Comparison of ENCODE assay signal across 19 cellular contexts in the genomic region with DNA sequence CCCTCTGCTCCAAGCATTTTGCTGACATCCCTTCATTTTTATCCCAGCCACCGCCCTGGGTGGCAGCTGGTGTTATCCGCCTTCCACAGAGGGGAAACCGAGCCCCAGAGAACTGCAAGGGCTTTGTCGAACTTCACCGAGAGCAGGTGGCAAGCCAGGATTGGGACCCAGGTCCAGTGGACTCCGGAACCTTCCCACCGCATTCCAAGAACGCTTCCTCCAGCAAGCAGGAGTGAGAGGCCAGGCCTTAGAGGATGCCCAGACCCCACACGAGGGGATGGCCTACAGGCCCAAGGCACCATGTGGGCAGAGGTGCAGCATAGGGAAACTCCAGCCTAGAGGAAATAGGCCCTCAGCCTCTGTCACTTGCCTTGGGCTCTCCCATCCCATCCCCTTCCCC.
"Had no signal": no experiment of that assay in that cellular context is flagged by ENCODE, and none has a peak within 500 bp of the region (broad histone marks: within the 10 kb centered on the region; RNA-seq: fewer than 3 reads in every experiment).

No MANE protein-coding gene starts in this region.

- H3K4me1 ChIP-seq: foreskin keratinocyte, psoas muscle had no signal

- H3K27me3 ChIP-seq: testis, tibial nerve had no signal

- H3K79me2 ChIP-seq: hepatocyte had no signal

- ATAC-seq: foreskin keratinocyte; left lobe of liver; mucosa of descending colon; naive thymus-derived CD8-positive, alpha-beta T cell; psoas muscle; sciatic nerve; stimulated activated memory B cell treated with anti-CD40 and anti-IgM and Interleukin-4, amounts not matched to agents 10 μg/mL and 1 μg/mL and 100 μg/mL, for 72 hours had no signal

- H3K4me3 ChIP-seq: hepatocyte, mucosa of descending colon, psoas muscle, spleen, testis, tibial nerve had no signal

- H3K27me3 Mint-ChIP-seq: stimulated activated naive CD8-positive, alpha-beta T cell treated with anti-CD3 and anti-CD28 coated beads, Interleukin-15, Interleukin-2, amounts not matched to agents 100 ng/mL and 50 ng/mL, for 24 hours had no signal

- H3K27ac ChIP-seq: foreskin keratinocyte, hepatocyte, psoas muscle, spleen, testis had no signal

- H3K9me3 ChIP-seq: mucosa of descending colon, psoas muscle, spleen, testis, tibial nerve had no signal

- H3K36me3 ChIP-seq: spleen, tibial nerve had no signal

- H3K36me3 Mint-ChIP-seq: naive thymus-derived CD8-positive, alpha-beta T cell; stimulated activated memory B cell treated with anti-CD40 and anti-IgM and Interleukin-4, amounts not matched to agents 10 μg/mL and 1 μg/mL and 100 μg/mL, for 72 hours had no signal

- DNase-seq: cerebellar nuclear complex; erythroblast; foreskin keratinocyte; mammary epithelial cell; mucosa of descending colon; psoas muscle; spleen; stimulated activated CD4-positive, alpha-beta T cell treated with anti-CD3 and anti-CD28 coated beads, Interleukin-15, amount 100 ng/mL, for 24 hours; stimulated activated CD4-positive, alpha-beta T cell treated with anti-CD3 and anti-CD28 coated beads, Interleukin-1b, Interleukin-23, amount 100 ng/mL, for 48 hours; stimulated activated CD4-positive, alpha-beta T cell treated with anti-CD3 and anti-CD28 coated beads, Interleukin-4, amount 100 ng/mL, for 24 hours; testis had no signal

- H3K27ac Mint-ChIP-seq: dendritic cell treated with granulocyte-macrophage colony-stimulating factor and Interleukin-4, amounts not matched to agents 40 ng/mL and 50 ng/mL, for 4 days; naive thymus-derived CD8-positive, alpha-beta T cell; stimulated activated memory B cell treated with anti-CD40 and anti-IgM and Interleukin-4, amounts not matched to agents 10 μg/mL and 1 μg/mL and 100 μg/mL, for 72 hours; stimulated activated naive CD8-positive, alpha-beta T cell treated with anti-CD3 and anti-CD28 coated beads, Interleukin-15, Interleukin-2, amounts not matched to agents 100 ng/mL and 50 ng/mL, for 24 hours had no signal

- H3K4me2 ChIP-seq: hepatocyte had no signal

- H3K4me3 Mint-ChIP-seq: dendritic cell treated with granulocyte-macrophage colony-stimulating factor and Interleukin-4, amounts not matched to agents 40 ng/mL and 50 ng/mL, for 4 days; naive thymus-derived CD8-positive, alpha-beta T cell; stimulated activated memory B cell treated with anti-CD40 and anti-IgM and Interleukin-4, amounts not matched to agents 10 μg/mL and 1 μg/mL and 100 μg/mL, for 72 hours; stimulated activated naive CD8-positive, alpha-beta T cell treated with anti-CD3 and anti-CD28 coated beads, Interleukin-15, Interleukin-2, amounts not matched to agents 100 ng/mL and 50 ng/mL, for 24 hours had no signal

- H3K9me3 Mint-ChIP-seq: dendritic cell treated with granulocyte-macrophage colony-stimulating factor and Interleukin-4, amounts not matched to agents 40 ng/mL and 50 ng/mL, for 4 days; naive thymus-derived CD8-positive, alpha-beta T cell; stimulated activated memory B cell treated with anti-CD40 and anti-IgM and Interleukin-4, amounts not matched to agents 10 μg/mL and 1 μg/mL and 100 μg/mL, for 72 hours; stimulated activated naive CD8-positive, alpha-beta T cell treated with anti-CD3 and anti-CD28 coated beads, Interleukin-15, Interleukin-2, amounts not matched to agents 100 ng/mL and 50 ng/mL, for 24 hours had no signal

- H3K4me1 Mint-ChIP-seq: naive thymus-derived CD8-positive, alpha-beta T cell; stimulated activated memory B cell treated with anti-CD40 and anti-IgM and Interleukin-4, amounts not matched to agents 10 μg/mL and 1 μg/mL and 100 μg/mL, for 72 hours had no signal

- H2AFZ ChIP-seq: hepatocyte had no signal
